1 cellular context compared by ENCODE assay signal in genomic region chr5:7868773-7869473, GRCh38.
A peak's percentile ranks its signal among the peaks of the same experiment; 100 is the strongest.
TF ChIP-seq lines count a peak whose summit lies in the region.

FASTKD3 (minus strand) TSS chr5:7869031; CDS start chr5:7868083, 948 bp downstream.
MTRR (plus strand) TSS chr5:7869148; CDS start chr5:7870795, 1,647 bp downstream.

TF ChIP-seq in GM23338, 12 proteins besides CTCF, POLR2A, EP300 and RAD21 (continued from another document):
- TF ChIP-seq ETS1 (IDR thresholded peaks at IDR 0.05): peak; percentile 48; the same call in 1 of the 2 replicates
